In genomic region chr4:169089004-169089403, GRCh38 we compare ENCODE assay signal across 18 cellular contexts.
DNase-seq lines count a peak whose midpoint lies in the region; ATAC-seq and TF ChIP-seq lines count a peak whose summit lies in the region.
"Had no signal": no experiment of that assay in that cellular context is flagged by ENCODE, and none has a peak within 500 bp of the region (broad histone marks: within the 10 kb centered on the region; RNA-seq: fewer than 3 reads in every experiment).

No MANE protein-coding gene starts in this region.

- no peak overlapping the region for H3K4me3 Mint-ChIP-seq in WTC11
- H3K4me3 Mint-ChIP-seq: T-helper 17 cell had no signal

- no peak overlapping the region for H3K27ac ChIP-seq in ascending aorta
- H3K27ac ChIP-seq: C4-2B, GM23248, SJCRH30 had no signal

- peaks cover 24% of the 10 kb centered on the region for H3K9me3 Mint-ChIP-seq in WTC11

- TF ChIP-seq CTCF in WTC11 (IDR thresholded peaks at IDR 0.05), result no peak
- no peak for TF ChIP-seq CTCF in ascending aorta (IDR thresholded peaks at IDR 0.05)

- no peaks in the 10 kb centered on the region for H3K27me3 ChIP-seq in ascending aorta
- H3K27me3 ChIP-seq: SJCRH30 had no signal

- no peaks in the 10 kb centered on the region for H3K4me1 ChIP-seq in ascending aorta
- H3K4me1 ChIP-seq: SJCRH30 had no signal

- H3K27ac Mint-ChIP-seq in WTC11, result no peak overlapping the region
- H3K27ac Mint-ChIP-seq: T-helper 17 cell had no signal

- H3K36me3 ChIP-seq in ascending aorta, result no peaks in the 10 kb centered on the region
- H3K36me3 ChIP-seq: SJCRH30 had no signal

- peak; percentile 48 for DNase-seq in NCI-H82 (lab: John Stamatoyannopoulos, UW)
- no peak for DNase-seq in NCI-H82 treated with DMSO at 0.1 percent for 48 hours (lab: John Stamatoyannopoulos, UW; ENCODE audit: unreplicated experiment)
- peak; percentile 77 to 80 for DNase-seq in NCI-H524 (lab: John Stamatoyannopoulos, UW)
- no peak for DNase-seq in WTC11 (ENCODE audit: low spot score)
- DNase-seq in AML-193 (lab: John Stamatoyannopoulos, UW), result no peak
- no peak for DNase-seq in SW 1271 (lab: John Stamatoyannopoulos, UW)
- no peak for DNase-seq in ascending aorta (ENCODE audit: low spot score in 2 of 2)
- DNase-seq: GDM1, GM23248, KBM-7, NCI-H1417, NCI-H1930, NCI-H510A, SJCRH30, T-helper 17 cell had no signal

- peaks cover 26% of the 10 kb centered on the region for H3K36me3 Mint-ChIP-seq in WTC11

- no peaks in the 10 kb centered on the region for H3K27me3 Mint-ChIP-seq in WTC11 (ENCODE audit: low read depth)
- H3K27me3 Mint-ChIP-seq: T-helper 17 cell had no signal

- ATAC-seq in WTC11 (0 out of 2 replicates have a peak, but pooled peaks have one; percentile 43), GM21825 (IDR thresholded peaks at IDR 0.05; ENCODE audit: unreplicated experiment) (no peak)
- ATAC-seq: Panc1, T-helper 17 cell had no signal

- no peak overlapping the region for H3K4me3 ChIP-seq in ascending aorta
- H3K4me3 ChIP-seq: GM23248, SJCRH30 had no signal

- intact Hi-C loops in ascending aorta (cut with DNase I), result no loop called here

- CTCF ChIA-PET in WTC11 (lab: Charles Lee), result no interaction called here

- peaks cover 0 to 9% of the 10 kb centered on the region in 2 donors for H3K9me3 ChIP-seq in ascending aorta
- H3K9me3 ChIP-seq: SJCRH30 had no signal

- POLR2A ChIA-PET in WTC11 (lab: Charles Lee), result no interaction called here

- peaks cover 5% of the 10 kb centered on the region for H3K4me1 Mint-ChIP-seq in WTC11
- H3K4me1 Mint-ChIP-seq: T-helper 17 cell had no signal

TF ChIP-seq in WTC11, 78 proteins besides CTCF, POLR2A, EP300 and RAD21:
- TF ChIP-seq, protein P1, sequence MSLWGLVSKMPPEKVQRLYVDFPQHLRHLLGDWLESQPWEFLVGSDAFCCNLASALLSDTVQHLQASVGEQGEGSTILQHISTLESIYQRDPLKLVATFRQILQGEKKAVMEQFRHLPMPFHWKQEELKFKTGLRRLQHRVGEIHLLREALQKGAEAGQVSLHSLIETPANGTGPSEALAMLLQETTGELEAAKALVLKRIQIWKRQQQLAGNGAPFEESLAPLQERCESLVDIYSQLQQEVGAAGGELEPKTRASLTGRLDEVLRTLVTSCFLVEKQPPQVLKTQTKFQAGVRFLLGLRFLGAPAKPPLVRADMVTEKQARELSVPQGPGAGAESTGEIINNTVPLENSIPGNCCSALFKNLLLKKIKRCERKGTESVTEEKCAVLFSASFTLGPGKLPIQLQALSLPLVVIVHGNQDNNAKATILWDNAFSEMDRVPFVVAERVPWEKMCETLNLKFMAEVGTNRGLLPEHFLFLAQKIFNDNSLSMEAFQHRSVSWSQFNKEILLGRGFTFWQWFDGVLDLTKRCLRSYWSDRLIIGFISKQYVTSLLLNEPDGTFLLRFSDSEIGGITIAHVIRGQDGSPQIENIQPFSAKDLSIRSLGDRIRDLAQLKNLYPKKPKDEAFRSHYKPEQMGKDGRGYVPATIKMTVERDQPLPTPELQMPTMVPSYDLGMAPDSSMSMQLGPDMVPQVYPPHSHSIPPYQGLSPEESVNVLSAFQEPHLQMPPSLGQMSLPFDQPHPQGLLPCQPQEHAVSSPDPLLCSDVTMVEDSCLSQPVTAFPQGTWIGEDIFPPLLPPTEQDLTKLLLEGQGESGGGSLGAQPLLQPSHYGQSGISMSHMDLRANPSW (CRISPR knock-in tag; conservative IDR thresholded peaks at IDR 0.05; ENCODE audit: low read depth), result no peak
- TF ChIP-seq SMAD3 (CRISPR knock-in tag; IDR thresholded peaks at IDR 0.05; ENCODE audit: borderline replicate concordance) (no peak), CREM (CRISPR knock-in tag; IDR thresholded peaks at IDR 0.05) (no peak), ZNF232 (CRISPR knock-in tag; IDR thresholded peaks at IDR 0.05) (no peak), ATF6 (CRISPR knock-in tag; IDR thresholded peaks at IDR 0.05) (no peak), USF1 (CRISPR knock-in tag; IDR thresholded peaks at IDR 0.05) (no peak), NFYB (CRISPR knock-in tag; conservative IDR thresholded peaks at IDR 0.05; ENCODE audit: low read depth) (no peak), RELA (CRISPR knock-in tag; IDR thresholded peaks at IDR 0.05; ENCODE audit: borderline replicate concordance) (no peak), MYBL2 (CRISPR knock-in tag; IDR thresholded peaks at IDR 0.05) (no peak), JUN (CRISPR knock-in tag; IDR thresholded peaks at IDR 0.05) (no peak), NR2C2 (CRISPR knock-in tag; IDR thresholded peaks at IDR 0.05) (no peak), CREB1 (CRISPR knock-in tag; IDR thresholded peaks at IDR 0.05) (no peak)
- TF ChIP-seq, protein P2, sequence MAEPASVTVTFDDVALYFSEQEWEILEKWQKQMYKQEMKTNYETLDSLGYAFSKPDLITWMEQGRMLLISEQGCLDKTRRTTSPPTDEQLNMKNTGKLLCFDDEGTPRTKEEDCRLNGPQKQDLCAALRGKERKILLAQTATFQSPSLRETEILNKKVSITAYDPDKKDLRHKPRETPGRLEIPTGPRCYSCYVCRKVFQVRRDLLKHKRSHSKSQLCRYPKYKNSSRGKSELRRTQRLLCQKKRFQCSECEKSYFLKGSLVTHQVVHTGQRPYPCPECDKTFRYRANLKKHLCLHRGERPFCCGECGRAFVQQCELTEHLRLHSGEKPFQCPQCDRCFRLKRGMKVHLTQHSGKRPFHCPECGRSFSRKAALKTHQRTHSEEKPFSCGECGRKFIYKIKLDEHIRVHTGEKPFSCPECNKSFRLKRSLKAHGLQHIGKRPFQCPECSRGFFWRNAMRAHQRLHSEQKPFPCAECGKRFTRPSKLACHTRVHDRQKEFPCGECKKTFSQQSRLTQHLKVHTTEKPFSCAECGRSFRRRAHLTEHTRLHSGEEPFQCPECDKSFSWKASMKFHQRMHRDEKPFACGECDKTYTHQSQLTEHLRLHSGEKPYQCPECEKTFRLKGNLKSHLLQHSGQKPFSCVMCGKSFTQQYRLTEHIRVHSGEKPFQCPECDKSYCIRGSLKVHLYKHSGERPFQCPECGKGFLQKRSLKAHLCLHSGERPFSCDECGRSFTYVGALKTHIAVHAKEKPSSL (CRISPR knock-in tag; conservative IDR thresholded peaks at IDR 0.05), result no peak
- TF ChIP-seq, protein P3, sequence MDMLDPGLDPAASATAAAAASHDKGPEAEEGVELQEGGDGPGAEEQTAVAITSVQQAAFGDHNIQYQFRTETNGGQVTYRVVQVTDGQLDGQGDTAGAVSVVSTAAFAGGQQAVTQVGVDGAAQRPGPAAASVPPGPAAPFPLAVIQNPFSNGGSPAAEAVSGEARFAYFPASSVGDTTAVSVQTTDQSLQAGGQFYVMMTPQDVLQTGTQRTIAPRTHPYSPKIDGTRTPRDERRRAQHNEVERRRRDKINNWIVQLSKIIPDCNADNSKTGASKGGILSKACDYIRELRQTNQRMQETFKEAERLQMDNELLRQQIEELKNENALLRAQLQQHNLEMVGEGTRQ (CRISPR knock-in tag; IDR thresholded peaks at IDR 0.05), result no peak

Comparison
In these comparisons a context has a peak if more than half of its experiments do, and no peak if none do; other contexts are left out.
1. DNase-seq: peak in NCI-H82 (single experiment) and NCI-H524 (2 of 2); none in NCI-H82 treated with DMSO at 0.1 percent for 48 hours (single experiment), WTC11 (single experiment), AML-193 (0 of 2), SW 1271 (0 of 2) and ascending aorta (0 of 2).